In the genomic region with DNA sequence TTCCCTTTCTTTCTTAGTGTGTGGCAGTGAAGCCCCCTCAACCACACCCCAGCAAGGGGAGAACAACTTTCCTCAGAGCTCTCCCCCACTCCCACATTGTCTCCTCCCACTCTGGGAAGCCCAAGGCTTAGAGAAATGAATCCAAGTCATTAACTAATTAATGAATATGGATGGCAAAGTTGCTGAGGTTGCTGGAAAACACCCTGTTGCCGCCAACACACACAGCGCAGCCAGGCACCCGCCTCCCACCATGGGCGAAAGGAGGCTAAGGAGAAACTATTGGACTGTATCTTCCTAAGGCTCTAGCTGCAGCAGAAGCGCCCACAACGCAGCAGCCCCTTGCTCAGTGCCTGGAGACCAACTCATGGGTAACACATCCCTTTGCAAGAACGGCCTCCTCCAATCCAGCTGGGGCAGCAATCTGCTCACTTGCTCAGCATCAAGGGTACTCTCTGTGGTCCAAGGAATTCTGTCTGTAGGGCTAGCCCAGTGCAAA, we compare ENCODE assay signal across 9 cellular contexts. TPM values are rescaled to one million over a fixed set of nuclear protein-coding genes. Genes with fewer than 3 reads are reported as not detected.
A peak's percentile ranks its signal among the peaks of the same experiment; 100 is the strongest.
DNase-seq lines count a peak whose midpoint lies in the region; ATAC-seq and TF ChIP-seq lines count a peak whose summit lies in the region.
"Had no signal": no experiment of that assay in that cellular context is flagged by ENCODE, and none has a peak within 500 bp of the region (broad histone marks: within the 10 kb centered on the region; RNA-seq: fewer than 3 reads in every experiment).

No MANE protein-coding gene starts in this region.

- H3K9ac ChIP-seq in iPS-15b (ENCODE audit: low read depth, low read length): peak overlapping the region; percentile 47

- H3K4me1 ChIP-seq in right atrium auricular region: peaks cover 0 to 67% of the 10 kb centered on the region in 2 donors
- H3K4me1 ChIP-seq in Peyer's patch: peaks cover 4 to 25% (median 13%) of the 10 kb centered on the region in 4 donors
- peaks cover 23% of the 10 kb centered on the region for H3K4me1 ChIP-seq in iPS-15b (ENCODE audit: control insufficient read depth, insufficient read depth, low read length)

- TF ChIP-seq CTCF in right atrium auricular region (IDR thresholded peaks at IDR 0.05): no peak
- no peak for TF ChIP-seq CTCF in Peyer's patch (IDR thresholded peaks at IDR 0.05)

- H3K36me3 ChIP-seq in right atrium auricular region: no peaks in the 10 kb centered on the region
- no peaks in the 10 kb centered on the region for H3K36me3 ChIP-seq in Peyer's patch
- H3K36me3 ChIP-seq in iPS-15b (ENCODE audit: control insufficient read depth, insufficient read depth, low read length): peaks cover 3% of the 10 kb centered on the region

- DNase-seq in right atrium auricular region (ENCODE audit: low spot score): no peak
- DNase-seq in cardiac septum (ENCODE audit: low spot score): no peak
- DNase-seq in Peyer's patch: peak in 1 of 3 donors; percentile 22
- no peak for DNase-seq in HCEC 1CT
- no peak for DNase-seq in SW480 (ENCODE audit: low spot score)

- no peak for ATAC-seq in HG03045 (IDR thresholded peaks at IDR 0.05; ENCODE audit: unreplicated experiment)

- no peak for TF ChIP-seq POLR2A in Peyer's patch (IDR thresholded peaks at IDR 0.05)

- H3K9me3 ChIP-seq in right atrium auricular region (no peaks in the 10 kb centered on the region), Peyer's patch (no peaks in the 10 kb centered on the region), iPS-15b (ENCODE audit: control insufficient read depth, insufficient read depth, low read length) (no peaks in the 10 kb centered on the region)

- H3K4me3 ChIP-seq in right atrium auricular region (no peak overlapping the region), Peyer's patch (peak overlapping the region in 1 of 4 donors; percentile 39), iPS-15b (ENCODE audit: low read depth, low read length) (peak overlapping the region; percentile 59)

- intact Hi-C loops in cardiac septum (cut with DNase I): no loop called here

- H3K27me3 ChIP-seq in right atrium auricular region (no peaks in the 10 kb centered on the region), Peyer's patch (no peaks in the 10 kb centered on the region), iPS-15b (ENCODE audit: control insufficient read depth, insufficient read depth, low read length) (peaks cover 22% of the 10 kb centered on the region)

- peak overlapping the region; percentile 86 to 93 for H3K27ac ChIP-seq in right atrium auricular region
- H3K27ac ChIP-seq in Peyer's patch: peak overlapping the region; percentile 82 to 97 (median 94)
- H3K27ac ChIP-seq in temporal lobe (ENCODE audit: low read depth, low read length): peak overlapping the region; percentile 98

RNA-seq across cellular contexts. Expression of gene TSC22D3, which starts 34.2 kb away (rescaled TPM):
- total RNA-seq in right atrium auricular region (100 to 1,000 TPM; 184 to 193 TPM), cardiac septum (33.0 TPM), Peyer's patch (1,000 to 10,000 TPM in 1 of 4 donors, 100 to 1,000 TPM in 3; 185 to 1,146 (median 313) TPM), temporal lobe (46.0 TPM)

RNA-seq across cellular contexts. Expression of gene NCBP2L, which starts 36.2 kb away (rescaled TPM):
- total RNA-seq in right atrium auricular region: not detected
- total RNA-seq in cardiac septum: not detected
- total RNA-seq in Peyer's patch: not detected
- total RNA-seq in temporal lobe: not detected
- total RNA-seq: activated CD8-positive, alpha-beta memory T cell treated with anti-CD3 and anti-CD28 coated beads for 36 hours had no signal
